Comparison of ENCODE assay signal across 31 cellular contexts in genomic region chr1:162844153-162844552, GRCh38. TPM values are rescaled to one million over a fixed set of nuclear protein-coding genes. Genes with fewer than 3 reads are reported as not detected.
"Had no signal": no experiment of that assay in that cellular context is flagged by ENCODE, and none has a peak within 500 bp of the region (broad histone marks: within the 10 kb centered on the region; RNA-seq: fewer than 3 reads in every experiment).

No MANE protein-coding gene starts in this region.

- DNase-seq: dermis blood vessel endothelial cell; effector memory CD4-positive, alpha-beta T cell; erythroblast; esophagus squamous epithelium; gastrocnemius medialis; head of caudate nucleus; kidney; mesenchymal stem cell; mucosa of descending colon; naive B cell; nucleus accumbens; posterior cingulate gyrus; psoas muscle; right cardiac atrium; sigmoid colon; spleen; stimulated activated CD4-positive, alpha-beta T cell treated with anti-CD3 and anti-CD28 coated beads, Interleukin-4, amount 100 ng/mL, for 4 hours; stimulated activated naive CD8-positive, alpha-beta T cell treated with anti-CD3 and anti-CD28 coated beads, Interleukin-15, amount 100 ng/mL, for 72 hours; thyroid gland; trophoblast cell had no signal

- H3K4me3 Mint-ChIP-seq: mesothelial cell of epicardium; naive B cell; natural killer cell treated with Interleukin-12 subunit alpha and Interleukin-12 subunit beta and Interleukin-15 and Interleukin-18, amount 100 ng/mL, for 72 hours; stimulated activated memory B cell treated with anti-CD40 and anti-IgM and Interleukin-4, amounts not matched to agents 10 μg/mL and 1 μg/mL and 100 μg/mL, for 72 hours; stimulated activated naive CD8-positive, alpha-beta T cell treated with anti-CD3 and anti-CD28 coated beads, Interleukin-15, amount 100 ng/mL, for 72 hours had no signal

- H3K27ac Mint-ChIP-seq: mesothelial cell of epicardium; naive B cell; natural killer cell treated with Interleukin-12 subunit alpha and Interleukin-12 subunit beta and Interleukin-15 and Interleukin-18, amount 100 ng/mL, for 72 hours; stimulated activated memory B cell treated with anti-CD40 and anti-IgM and Interleukin-4, amounts not matched to agents 10 μg/mL and 1 μg/mL and 100 μg/mL, for 72 hours had no signal

- H3K36me3 Mint-ChIP-seq: mesothelial cell of epicardium; stimulated activated memory B cell treated with anti-CD40 and anti-IgM and Interleukin-4, amounts not matched to agents 10 μg/mL and 1 μg/mL and 100 μg/mL, for 72 hours had no signal

- ATAC-seq: gastrocnemius medialis; left lobe of liver; mucosa of descending colon; natural killer cell treated with Interleukin-12 subunit alpha and Interleukin-12 subunit beta and Interleukin-15 and Interleukin-18, amount 100 ng/mL, for 72 hours; psoas muscle; right cardiac atrium; stimulated activated memory B cell treated with anti-CD40 and anti-IgM and Interleukin-4, amounts not matched to agents 10 μg/mL and 1 μg/mL and 100 μg/mL, for 72 hours; stimulated activated naive CD8-positive, alpha-beta T cell treated with anti-CD3 and anti-CD28 coated beads, Interleukin-15, amount 100 ng/mL, for 72 hours had no signal

- H3K27me3 Mint-ChIP-seq: stimulated activated memory B cell treated with anti-CD40 and anti-IgM and Interleukin-4, amounts not matched to agents 10 μg/mL and 1 μg/mL and 100 μg/mL, for 72 hours had no signal

- H3K27me3 ChIP-seq: esophagus squamous epithelium, gastrocnemius medialis, sigmoid colon, spleen, suprapubic skin, thyroid gland, vagina had no signal

- FAIRE-seq: endometrium, kidney had no signal

- H3K9me3 Mint-ChIP-seq: natural killer cell treated with Interleukin-12 subunit alpha and Interleukin-12 subunit beta and Interleukin-15 and Interleukin-18, amount 100 ng/mL, for 72 hours had no signal

- H3K9me3 ChIP-seq: gastrocnemius medialis, thyroid gland had no signal

- H3K27ac ChIP-seq: coronary artery, esophagus squamous epithelium, gastrocnemius medialis, psoas muscle, sigmoid colon, spleen, suprapubic skin, thyroid gland, vagina had no signal

- H3K36me3 ChIP-seq: esophagus squamous epithelium, gastrocnemius medialis, sigmoid colon, spleen, suprapubic skin, thyroid gland, vagina had no signal

- H3K4me1 Mint-ChIP-seq: naive B cell; stimulated activated memory B cell treated with anti-CD40 and anti-IgM and Interleukin-4, amounts not matched to agents 10 μg/mL and 1 μg/mL and 100 μg/mL, for 72 hours; stimulated activated naive CD8-positive, alpha-beta T cell treated with anti-CD3 and anti-CD28 coated beads, Interleukin-15, amount 100 ng/mL, for 72 hours had no signal

- H3K4me3 ChIP-seq: coronary artery, esophagus squamous epithelium, gastrocnemius medialis, lung, mucosa of descending colon, psoas muscle, sigmoid colon, spleen, suprapubic skin, thyroid gland, vagina had no signal

- H3K4me1 ChIP-seq: esophagus squamous epithelium, gastrocnemius medialis, psoas muscle, sigmoid colon, spleen, suprapubic skin, thyroid gland, vagina had no signal

RNA-seq across cellular contexts. Expression of gene CCDC190, which starts 16.8 kb away (rescaled TPM):
- total RNA-seq: dermis blood vessel endothelial cell; gastrocnemius medialis; left lobe of liver; liver; mucosa of descending colon; natural killer cell treated with Interleukin-12 subunit alpha and Interleukin-12 subunit beta and Interleukin-15 and Interleukin-18, amount 100 ng/mL, for 72 hours; psoas muscle; renal cortical epithelial cell; sigmoid colon; spleen; suprapubic skin; vagina had no signal
- polyA plus RNA-seq: liver, sigmoid colon, spleen had no signal
